In genomic region chr10:388661-389045, GRCh38 we compare ENCODE assay signal across 23 cellular contexts.
"Had no signal": no experiment of that assay in that cellular context is flagged by ENCODE, and none has a peak within 500 bp of the region (broad histone marks: within the 10 kb centered on the region; RNA-seq: fewer than 3 reads in every experiment).

No MANE protein-coding gene starts in this region.

- H3K4me2 ChIP-seq: KMS-11 had no signal

- H3K27me3 Mint-ChIP-seq: activated CD8-positive, alpha-beta T cell treated with anti-CD3 and anti-CD28 coated beads for 36 hours; activated naive CD8-positive, alpha-beta T cell treated with anti-CD3 and anti-CD28 coated beads, Interleukin-2, amount 50 U/mL, for 24 hours had no signal

- H3K27me3 ChIP-seq: ascending aorta, body of pancreas had no signal

- ATAC-seq: activated CD4-positive, CD25-positive, alpha-beta regulatory T cell treated with anti-CD3 and anti-CD28 coated beads, Interleukin-2, amount 50 U/mL, for 24 hours; activated CD8-positive, alpha-beta T cell treated with anti-CD3 and anti-CD28 coated beads for 36 hours; activated naive CD4-positive, alpha-beta T cell treated with anti-CD3 and anti-CD28 coated beads, Interleukin-2, amount 50 U/mL, for 72 hours; activated naive CD8-positive, alpha-beta T cell treated with anti-CD3 and anti-CD28 coated beads, Interleukin-2, amount 50 U/mL, for 24 hours; Panc1 had no signal

- H3K27ac ChIP-seq: ascending aorta, KMS-11, SK-N-MC had no signal

- H3K9me3 Mint-ChIP-seq: activated CD8-positive, alpha-beta T cell treated with anti-CD3 and anti-CD28 coated beads for 36 hours; activated naive CD4-positive, alpha-beta T cell treated with anti-CD3 and anti-CD28 coated beads, Interleukin-2, amount 50 U/mL, for 72 hours; activated naive CD8-positive, alpha-beta T cell treated with anti-CD3 and anti-CD28 coated beads, Interleukin-2, amount 50 U/mL, for 24 hours; T-helper 2 cell treated with Interferon-gamma antibody and Interleukin-4, amounts not matched to agents 5 μg/mL and 100 μg/mL, for 36 hours had no signal

- H3K9me3 ChIP-seq: ascending aorta, body of pancreas had no signal

- H3K27ac Mint-ChIP-seq: activated CD8-positive, alpha-beta T cell treated with anti-CD3 and anti-CD28 coated beads for 36 hours; activated naive CD8-positive, alpha-beta T cell treated with anti-CD3 and anti-CD28 coated beads, Interleukin-2, amount 50 U/mL, for 24 hours; T-helper 2 cell treated with Interferon-gamma antibody and Interleukin-4, amounts not matched to agents 5 μg/mL and 100 μg/mL, for 36 hours had no signal

- H3K4me3 ChIP-seq: ascending aorta, body of pancreas, SK-N-MC had no signal

- H3K4me3 Mint-ChIP-seq: activated CD8-positive, alpha-beta T cell treated with anti-CD3 and anti-CD28 coated beads for 36 hours; activated naive CD8-positive, alpha-beta T cell treated with anti-CD3 and anti-CD28 coated beads, Interleukin-2, amount 50 U/mL, for 24 hours; T-helper 2 cell treated with Interferon-gamma antibody and Interleukin-4, amounts not matched to agents 5 μg/mL and 100 μg/mL, for 36 hours had no signal

- H3K9ac ChIP-seq: KMS-11 had no signal

- DNase-seq: activated CD4-positive, alpha-beta T cell treated with anti-CD3 and anti-CD28 coated beads for 4 hours; activated CD8-positive, alpha-beta memory T cell treated with anti-CD3 and anti-CD28 coated beads, Interleukin-2, amount 50 U/mL, for 4 hours; activated CD8-positive, alpha-beta T cell treated with anti-CD3 and anti-CD28 coated beads for 36 hours; activated naive CD4-positive, alpha-beta T cell; activated naive CD8-positive, alpha-beta T cell treated with anti-CD3 and anti-CD28 coated beads, Interleukin-2, amount 50 U/mL, for 24 hours; amniotic stem cell; cerebellar nuclear complex; NCI-H1092; NCI-H1417; NCI-H1930; NCI-H345; NCI-H510A; NCI-H526 treated with DMSO at 0.1 percent for 48 hours; NCI-H82; RPMI8226 had no signal

- H3K36me3 Mint-ChIP-seq: activated naive CD4-positive, alpha-beta T cell treated with anti-CD3 and anti-CD28 coated beads, Interleukin-2, amount 50 U/mL, for 72 hours had no signal

- H3K4me1 Mint-ChIP-seq: activated naive CD8-positive, alpha-beta T cell treated with anti-CD3 and anti-CD28 coated beads, Interleukin-2, amount 50 U/mL, for 24 hours had no signal
